Comparison of ENCODE assay signal across 11 cellular contexts in the genomic region with DNA sequence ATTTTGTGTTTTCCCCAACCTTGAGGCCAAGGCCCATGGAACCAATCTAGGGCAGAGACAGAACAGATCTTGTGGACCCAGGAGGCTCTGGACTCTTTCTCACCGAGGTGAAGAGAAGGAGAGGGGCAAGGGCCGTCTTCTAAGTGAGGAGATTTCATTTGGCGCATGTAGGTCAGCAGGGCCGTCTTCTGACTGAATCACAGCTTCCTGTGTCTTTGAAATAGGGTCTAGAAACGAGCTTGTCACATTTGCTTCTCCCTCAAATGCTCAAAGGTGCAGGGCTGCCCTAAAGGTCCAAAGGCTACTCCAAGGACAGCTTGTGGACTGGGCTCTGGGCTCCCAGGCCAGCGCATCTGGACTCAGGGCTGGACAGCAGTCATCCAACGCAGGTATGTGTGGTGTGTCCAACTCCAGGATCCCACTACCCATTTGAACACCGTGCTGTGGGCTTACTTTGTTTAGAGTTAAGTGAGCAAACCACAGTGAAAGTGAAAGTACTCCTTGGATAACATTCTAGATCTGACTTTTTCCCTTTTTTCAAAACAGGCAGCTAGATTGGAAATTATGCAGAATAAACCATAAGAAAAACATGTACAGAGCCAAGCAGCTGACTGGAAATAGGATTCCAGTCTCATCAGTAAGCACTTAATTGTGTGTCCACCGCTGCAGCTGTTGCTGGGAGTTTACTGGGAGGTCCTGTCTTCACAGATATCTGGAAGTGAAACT.
DNase-seq lines count a peak whose midpoint lies in the region; ATAC-seq and TF ChIP-seq lines count a peak whose summit lies in the region.
"Had no signal": no experiment of that assay in that cellular context is flagged by ENCODE, and none has a peak within 500 bp of the region (broad histone marks: within the 10 kb centered on the region; RNA-seq: fewer than 3 reads in every experiment).

No MANE protein-coding gene starts in this region.

- H3K27ac Mint-ChIP-seq in T-helper 17 cell, result peak overlapping the region; percentile 75
- H3K27ac Mint-ChIP-seq: stimulated activated naive B cell treated with anti-CD40 and anti-IgM and Interleukin-4, amounts not matched to agents 10 μg/mL and 1 μg/mL and 100 μg/mL, for 72 hours had no signal

- H3K4ac ChIP-seq in IMR-90 (ENCODE audit: low read depth, low read length), result no peak overlapping the region

- TF ChIP-seq RAD21 in IMR-90 (IDR thresholded peaks at IDR 0.05; ENCODE audit: low read length), result no peak

- H3K9me3 ChIP-seq in IMR-90 (ENCODE audit: control insufficient read depth, insufficient read depth, low read length), result no peaks in the 10 kb centered on the region
- H3K9me3 ChIP-seq in T-helper 17 cell (ENCODE audit: control insufficient read depth, low read length, poor library complexity, severe bottlenecking), result no peaks in the 10 kb centered on the region
- no peaks in the 10 kb centered on the region for H3K9me3 ChIP-seq in spleen

- H2BK5ac ChIP-seq in IMR-90 (ENCODE audit: low read depth, low read length, poor library complexity, severe bottlenecking), result no peak overlapping the region

- peaks cover 32% of the 10 kb centered on the region for H3K27me3 Mint-ChIP-seq in T-helper 17 cell

- H3K14ac ChIP-seq in IMR-90 (replicated peaks; ENCODE audit: low read depth, low read length), result no peak overlapping the region

- DNase-seq in IMR-90 (peak; percentile 17), T-helper 17 cell (no peak), fibroblast of villous mesenchyme (ENCODE audit: low read depth) (peak; percentile 33), spleen (no peak), ACHN (no peak), GM20000 (ENCODE audit: low spot score) (no peak)
- DNase-seq: GDM1; kidney glomerular epithelial cell; NCI-H446; stimulated activated naive B cell treated with anti-CD40 and anti-IgM and Interleukin-4, amounts not matched to agents 10 μg/mL and 1 μg/mL and 100 μg/mL, for 72 hours had no signal

- H4K91ac ChIP-seq in IMR-90 (ENCODE audit: insufficient read depth, low read depth, low read length), result no peak overlapping the region

- no TSS peak for BruUV-seq in IMR-90 (replicated peaks; lab: Mats Ljungman, UMichigan)

- 40% methylated on average over 2 of the region's 9 CpGs; no CpG with 5 or more reads in 1 of the 2 experiments for WGBS in IMR-90 (ENCODE audit: extremely low coverage in 2 of 2, insufficient read length in 1 of 2), 2 experiments
- 51 to 55% (median 54%) methylated on average over 9 of the region's 9 CpGs for WGBS in spleen, 5 donors

- TF ChIP-seq POLR2A in IMR-90 (IDR thresholded peaks at IDR 0.05; ENCODE audit: low read depth, low read length) (no peak), spleen (IDR thresholded peaks at IDR 0.05) (no peak)

- no peaks in the 10 kb centered on the region for H3K79me1 ChIP-seq in IMR-90 (ENCODE audit: low read depth in 1 of 2, low read length in 2 of 2)

- TF ChIP-seq CTCF in IMR-90 (conservative IDR thresholded peaks at IDR 0.05; ENCODE audit: low read depth, low read length), result no peak
- no peak for TF ChIP-seq CTCF in fibroblast of villous mesenchyme (IDR thresholded peaks at IDR 0.05; ENCODE audit: insufficient read depth, low read depth, low read length)
- no peak for TF ChIP-seq CTCF in spleen (IDR thresholded peaks at IDR 0.05 in 8 of 11, conservative IDR thresholded peaks at IDR 0.05 in 3 of 11)
- TF ChIP-seq CTCF in GM20000 (IDR thresholded peaks at IDR 0.05; ENCODE audit: extremely low read depth, missing control alignments), result no peak

- no peaks in the 10 kb centered on the region for H3K36me3 ChIP-seq in IMR-90 (ENCODE audit: control insufficient read depth, insufficient read depth, low read length)
- H3K36me3 ChIP-seq in spleen, result no peaks in the 10 kb centered on the region

- peaks cover 2% of the 10 kb centered on the region for H3K36me3 Mint-ChIP-seq in T-helper 17 cell (ENCODE audit: low read depth)
- H3K36me3 Mint-ChIP-seq: stimulated activated naive B cell treated with anti-CD40 and anti-IgM and Interleukin-4, amounts not matched to agents 10 μg/mL and 1 μg/mL and 100 μg/mL, for 72 hours had no signal

- H3K4me3 Mint-ChIP-seq in T-helper 17 cell, result peak overlapping the region; percentile 75
- H3K4me3 Mint-ChIP-seq: stimulated activated naive B cell treated with anti-CD40 and anti-IgM and Interleukin-4, amounts not matched to agents 10 μg/mL and 1 μg/mL and 100 μg/mL, for 72 hours had no signal

- H3K9me1 ChIP-seq in IMR-90 (ENCODE audit: insufficient read depth, low read length), result no peaks in the 10 kb centered on the region

- peaks cover 2% of the 10 kb centered on the region; the same call in 1 of the 2 replicates for H3K4me1 ChIP-seq in IMR-90 (ENCODE audit: control insufficient read depth, insufficient read depth, low read length)
- peaks cover 0 to 27% (median 10%) of the 10 kb centered on the region in 6 donors for H3K4me1 ChIP-seq in spleen

- H4K5ac ChIP-seq in IMR-90 (ENCODE audit: low read depth, low read length), result peak overlapping the region; percentile 75; the same call in 1 of the 2 replicates

- peaks cover 16% of the 10 kb centered on the region for H3K4me1 Mint-ChIP-seq in T-helper 17 cell

- peak overlapping the region; percentile 46 for H2AFZ ChIP-seq in IMR-90 (replicated peaks; ENCODE audit: low read length, poor library complexity)

- POLR2A ChIA-PET in IMR-90 (lab: Charles Lee; ENCODE audit: unreplicated experiment), result no interaction called here

- intact Hi-C loops in IMR-90 (cut with micrococcal nuclease), result no loop called here
- intact Hi-C loops in spleen (cut with DNase I; ENCODE audit: low total_unique reads), result no loop called here

- CTCF ChIA-PET in IMR-90 (lab: Yijun Ruan, JAX), result no interaction called here

- no peak overlapping the region for H2BK120ac ChIP-seq in IMR-90 (ENCODE audit: low read depth, low read length)

- no peak overlapping the region for H2BK20ac ChIP-seq in IMR-90 (ENCODE audit: low read depth, low read length)

- H3K23ac ChIP-seq in IMR-90 (ENCODE audit: low read depth, low read length), result no peak overlapping the region

- H2AK9ac ChIP-seq in IMR-90 (replicated peaks; ENCODE audit: low read depth, low read length, poor library complexity), result no peak overlapping the region

- H3K4me2 ChIP-seq in IMR-90 (ENCODE audit: low read depth, low read length), result peak overlapping the region; percentile 79; the same call in 1 of the 2 replicates

- H4K8ac ChIP-seq in IMR-90 (ENCODE audit: low read depth in 2 of 2, low read length in 2 of 2), result no peak overlapping the region

- H3K27me3 ChIP-seq in IMR-90 (ENCODE audit: control insufficient read depth, insufficient read depth, low read length) (no peaks in the 10 kb centered on the region), spleen (replicated peaks in 1 of 7) (no peaks in the 10 kb centered on the region)

- peak overlapping the region; percentile 74; the same call in 1 of the 2 replicates for H3K18ac ChIP-seq in IMR-90 (ENCODE audit: low read depth, low read length)

- in situ Hi-C loops in IMR-90 (cut with MboI; ENCODE audit: low sequenced_read_pairs) (no loop called here), ACHN (cut with HindIII; ENCODE audit: low pct_ligation_motif_present, low pct_unique_long_range_greater_than_20kb, low sequenced_read_pairs) (no loop called here)

- H3K4me3 ChIP-seq in IMR-90 (ENCODE audit: insufficient read depth, low read depth, low read length), result no peak overlapping the region
- H3K4me3 ChIP-seq in fibroblast of villous mesenchyme (ENCODE audit: low read depth, low read length), result no peak overlapping the region
- H3K4me3 ChIP-seq in spleen, result peak overlapping the region in 1 of 8 donors; percentile 17

- H4K20me1 ChIP-seq in IMR-90 (ENCODE audit: insufficient read depth, low read length), result no peaks in the 10 kb centered on the region

- dilution Hi-C loops in IMR-90 (cut with HindIII; ENCODE audit: low sequenced_read_pairs, unreplicated experiment), result no loop called here

- ATAC-seq in IMR-90 (ENCODE audit: low read depth) (peak; percentile 48), T-helper 17 cell (no peak), GM18519 (IDR thresholded peaks at IDR 0.05; ENCODE audit: low FRiP score, unreplicated experiment) (no peak)
- ATAC-seq: stimulated activated naive B cell treated with anti-CD40 and anti-IgM and Interleukin-4, amounts not matched to agents 10 μg/mL and 1 μg/mL and 100 μg/mL, for 72 hours had no signal

- H3K56ac ChIP-seq in IMR-90 (ENCODE audit: extremely low read depth, insufficient read depth, low read length), result no peak overlapping the region

- no peak overlapping the region for H2BK15ac ChIP-seq in IMR-90 (ENCODE audit: low read depth, low read length)

- H2AK5ac ChIP-seq in IMR-90 (ENCODE audit: low read depth, low read length), result no peak overlapping the region

- peak overlapping the region; percentile 40; the same call in 1 of the 2 replicates for H3K9ac ChIP-seq in IMR-90 (ENCODE audit: low read depth, low read length)

- H3K27ac ChIP-seq in IMR-90 (ENCODE audit: insufficient read depth, low read length) (peak overlapping the region; percentile 64; the same call in 1 of the 2 replicates), spleen (peak overlapping the region in 6 of 8 donors; percentile 5 to 58 (median 38))

TF ChIP-seq in IMR-90, 13 proteins besides CTCF, POLR2A, EP300 and RAD21:
- no peak for TF ChIP-seq BHLHE40 (IDR thresholded peaks at IDR 0.05; ENCODE audit: low read depth, low read length)
- no peak for TF ChIP-seq CEBPB (IDR thresholded peaks at IDR 0.05; ENCODE audit: low read depth, low read length)
- no peak for TF ChIP-seq MAZ (IDR thresholded peaks at IDR 0.05; ENCODE audit: borderline replicate concordance, low read depth, low read length)
- TF ChIP-seq, protein P1, sequence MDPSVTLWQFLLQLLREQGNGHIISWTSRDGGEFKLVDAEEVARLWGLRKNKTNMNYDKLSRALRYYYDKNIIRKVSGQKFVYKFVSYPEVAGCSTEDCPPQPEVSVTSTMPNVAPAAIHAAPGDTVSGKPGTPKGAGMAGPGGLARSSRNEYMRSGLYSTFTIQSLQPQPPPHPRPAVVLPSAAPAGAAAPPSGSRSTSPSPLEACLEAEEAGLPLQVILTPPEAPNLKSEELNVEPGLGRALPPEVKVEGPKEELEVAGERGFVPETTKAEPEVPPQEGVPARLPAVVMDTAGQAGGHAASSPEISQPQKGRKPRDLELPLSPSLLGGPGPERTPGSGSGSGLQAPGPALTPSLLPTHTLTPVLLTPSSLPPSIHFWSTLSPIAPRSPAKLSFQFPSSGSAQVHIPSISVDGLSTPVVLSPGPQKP (IDR thresholded peaks at IDR 0.05; ENCODE audit: borderline replicate concordance, low read depth, low read length), result no peak
TF ChIP-seq in IMR-90: peak in this region for 0.

Comparison
In these comparisons a context has a peak if more than half of its experiments do, and no peak if none do; other contexts are left out.
1. DNase-seq: peak in IMR-90 (single experiment) and fibroblast of villous mesenchyme (single experiment); none in T-helper 17 cell (0 of 3), spleen (single experiment), ACHN (single experiment) and GM20000 (single experiment).